11 cellular contexts compared by ENCODE assay signal in genomic region chr19:18611327-18612050, GRCh38. TPM values are rescaled to one million over a fixed set of nuclear protein-coding genes. Genes with fewer than 3 reads are reported as not detected.
DNase-seq lines count a peak whose midpoint lies in the region; ATAC-seq, FAIRE-seq and TF ChIP-seq lines count a peak whose summit lies in the region.
"Had no signal": no experiment of that assay in that cellular context is flagged by ENCODE, and none has a peak within 500 bp of the region (broad histone marks: within the 10 kb centered on the region; RNA-seq: fewer than 3 reads in every experiment).

No MANE protein-coding gene starts in this region.

- H2BK5ac ChIP-seq in IMR-90 (ENCODE audit: low read depth, low read length, poor library complexity, severe bottlenecking) = no peak overlapping the region

- H4K91ac ChIP-seq in IMR-90 (ENCODE audit: insufficient read depth, low read depth, low read length) = no peak overlapping the region

- no peak overlapping the region for H2BK20ac ChIP-seq in IMR-90 (ENCODE audit: low read depth, low read length)

- no peak overlapping the region for H2AK5ac ChIP-seq in IMR-90 (ENCODE audit: low read depth, low read length)

- no peak overlapping the region for H3K27ac ChIP-seq in IMR-90 (ENCODE audit: insufficient read depth, low read length)
- no peak overlapping the region for H3K27ac ChIP-seq in endodermal cell (ENCODE audit: low read depth, low read length)
- H3K27ac ChIP-seq: C4-2B, SJCRH30 had no signal

- DNase-seq in activated CD8-positive, alpha-beta memory T cell treated with anti-CD3 and anti-CD28 coated beads for 24 hours = peak; percentile 60
- no peak for DNase-seq in activated CD8-positive, alpha-beta memory T cell treated with anti-CD3 and anti-CD28 coated beads, Interleukin-2, amount 50 U/mL, for 48 hours
- DNase-seq in IMR-90 = no peak
- DNase-seq in endodermal cell = peak; percentile 85
- peak; percentile 49 for DNase-seq in putamen (ENCODE audit: low spot score)
- DNase-seq in urothelium cell line (ENCODE audit: low spot score) = no peak
- DNase-seq: SJCRH30; stimulated activated CD4-positive, alpha-beta T cell treated with anti-CD3 and anti-CD28 coated beads, Interleukin-4, amount 100 ng/mL, for 24 hours had no signal

- intact Hi-C loops in IMR-90 (cut with micrococcal nuclease) = no loop called here

- peaks cover 68% of the 10 kb centered on the region for H3K27me3 ChIP-seq in IMR-90 (ENCODE audit: control insufficient read depth, insufficient read depth, low read length)
- H3K27me3 ChIP-seq in endodermal cell (ENCODE audit: control insufficient read depth, insufficient read depth, low read length, poor library complexity, severe bottlenecking) = peaks cover 94% of the 10 kb centered on the region

- H3K36me3 Mint-ChIP-seq in endodermal cell (ENCODE audit: low read depth) = no peaks in the 10 kb centered on the region

- no peak overlapping the region for H3K4ac ChIP-seq in IMR-90 (ENCODE audit: low read depth, low read length)

- ATAC-seq in IMR-90 (ENCODE audit: low read depth) = no peak
- ATAC-seq in HG03159 (IDR thresholded peaks at IDR 0.05; ENCODE audit: unreplicated experiment) = no peak
- no peak for ATAC-seq in HG03025 (IDR thresholded peaks at IDR 0.05; ENCODE audit: low FRiP score, unreplicated experiment)

- TF ChIP-seq CTCF in IMR-90 (conservative IDR thresholded peaks at IDR 0.05; ENCODE audit: low read depth, low read length) (no peak), endodermal cell (conservative IDR thresholded peaks at IDR 0.05) (peak; percentile 25)

- no peak overlapping the region for H3K27ac Mint-ChIP-seq in endodermal cell

- POLR2A ChIA-PET in IMR-90 (lab: Charles Lee; ENCODE audit: unreplicated experiment) = no interaction called here

- no peak for TF ChIP-seq POLR2A in IMR-90 (IDR thresholded peaks at IDR 0.05; ENCODE audit: low read depth, low read length)

- H3K4me1 ChIP-seq in IMR-90 (ENCODE audit: control insufficient read depth, insufficient read depth, low read length) = peaks cover 11% of the 10 kb centered on the region; the same call in 1 of the 2 replicates
- peaks cover 6% of the 10 kb centered on the region for H3K4me1 ChIP-seq in endodermal cell (ENCODE audit: control insufficient read depth, insufficient read depth, low read length)

- peaks cover 18% of the 10 kb centered on the region for H3K4me1 Mint-ChIP-seq in endodermal cell

- no peak overlapping the region for H4K5ac ChIP-seq in IMR-90 (ENCODE audit: low read depth, low read length)

- no peak overlapping the region for H2BK15ac ChIP-seq in IMR-90 (ENCODE audit: low read depth, low read length)

- H3K56ac ChIP-seq in IMR-90 (ENCODE audit: extremely low read depth, insufficient read depth, low read length) = no peak overlapping the region

- TF ChIP-seq RAD21 in IMR-90 (IDR thresholded peaks at IDR 0.05; ENCODE audit: low read length) = no peak

- peaks cover 4% of the 10 kb centered on the region; the same call in 1 of the 2 replicates for H4K20me1 ChIP-seq in IMR-90 (ENCODE audit: insufficient read depth, low read length)

- H4K8ac ChIP-seq in IMR-90 (ENCODE audit: low read depth in 2 of 2, low read length in 2 of 2) = no peak overlapping the region

- H3K4me3 ChIP-seq in IMR-90 (ENCODE audit: insufficient read depth, low read depth, low read length) (no peak overlapping the region), endodermal cell (ENCODE audit: low read length) (peak overlapping the region; percentile 59)
- H3K4me3 ChIP-seq: SJCRH30 had no signal

- H3K9ac ChIP-seq in IMR-90 (ENCODE audit: low read depth, low read length) = no peak overlapping the region
- H3K9ac ChIP-seq in endodermal cell (ENCODE audit: extremely low read depth, low read length, poor library complexity, severe bottlenecking) = no peak overlapping the region

- BruUV-seq in IMR-90 (replicated peaks; lab: Mats Ljungman, UMichigan) = no TSS peak

- dilution Hi-C loops in IMR-90 (cut with HindIII; ENCODE audit: low sequenced_read_pairs, unreplicated experiment) = no loop called here

- CTCF ChIA-PET in IMR-90 (lab: Yijun Ruan, JAX) = interaction anchor here (0.7 kb wide), 1 partner anchor 17 kb away, joined by 3 read pairs; no protein-coding TSS in a partner anchor

- peak overlapping the region; percentile 43 for H2AFZ ChIP-seq in IMR-90 (replicated peaks; ENCODE audit: low read length, poor library complexity)

- peak overlapping the region; percentile 38; the same call in 1 of the 2 replicates for H3K23ac ChIP-seq in IMR-90 (ENCODE audit: low read depth, low read length)

- peaks cover 92% of the 10 kb centered on the region for H3K27me3 Mint-ChIP-seq in endodermal cell (ENCODE audit: insufficient read depth)

- H3K9me3 ChIP-seq in IMR-90 (ENCODE audit: control insufficient read depth, insufficient read depth, low read length) = no peaks in the 10 kb centered on the region
- H3K9me3 ChIP-seq in endodermal cell (ENCODE audit: control insufficient read depth, low read length) = no peaks in the 10 kb centered on the region
- H3K9me3 ChIP-seq: SJCRH30 had no signal

- in situ Hi-C loops in IMR-90 (cut with MboI; ENCODE audit: low sequenced_read_pairs) = no loop called here

- FAIRE-seq in urothelium cell line (lab: Jason Lieb, UNC) = no peak

- no peak overlapping the region for H3K14ac ChIP-seq in IMR-90 (replicated peaks; ENCODE audit: low read depth, low read length)

- H2BK120ac ChIP-seq in IMR-90 (ENCODE audit: low read depth, low read length) = no peak overlapping the region

- H3K79me1 ChIP-seq in IMR-90 (ENCODE audit: low read depth in 1 of 2, low read length in 2 of 2) = no peaks in the 10 kb centered on the region

- no peaks in the 10 kb centered on the region for H3K9me3 Mint-ChIP-seq in endodermal cell

- H3K4me3 Mint-ChIP-seq in endodermal cell = peak overlapping the region; percentile 52

- H3K9me1 ChIP-seq in IMR-90 (ENCODE audit: insufficient read depth, low read length) = no peaks in the 10 kb centered on the region

- no peak overlapping the region for H3K4me2 ChIP-seq in IMR-90 (ENCODE audit: low read depth, low read length)

- H3K36me3 ChIP-seq in IMR-90 (ENCODE audit: control insufficient read depth, insufficient read depth, low read length) = no peaks in the 10 kb centered on the region
- no peaks in the 10 kb centered on the region for H3K36me3 ChIP-seq in endodermal cell (ENCODE audit: control insufficient read depth, insufficient read depth, low read length)
- H3K36me3 ChIP-seq: SJCRH30 had no signal

- no peak overlapping the region for H3K18ac ChIP-seq in IMR-90 (ENCODE audit: low read depth, low read length)

- H2AK9ac ChIP-seq in IMR-90 (replicated peaks; ENCODE audit: low read depth, low read length, poor library complexity) = peak overlapping the region; percentile 55

- 5% methylated on average over 13 of the region's 62 CpGs; no CpG with 5 or more reads in 1 of the 2 experiments for WGBS in IMR-90 (ENCODE audit: extremely low coverage in 2 of 2, insufficient read length in 1 of 2), 2 experiments
- whole genome bisulfite sequencing in endodermal cell (ENCODE audit: insufficient coverage in 1 of 2, insufficient read length in 1 of 2), 2 experiments = 2 to 4% methylated on average over 17 to 59 of the region's 62 CpGs

TF ChIP-seq in IMR-90, 13 proteins besides CTCF, POLR2A, EP300 and RAD21:
- TF ChIP-seq MAFK (IDR thresholded peaks at IDR 0.05; ENCODE audit: low read depth, low read length) = no peak
- TF ChIP-seq CEBPB (IDR thresholded peaks at IDR 0.05; ENCODE audit: low read depth, low read length) = no peak
- no peak for TF ChIP-seq MXI1 (IDR thresholded peaks at IDR 0.05; ENCODE audit: borderline replicate concordance, low read depth, low read length)
- no peak for TF ChIP-seq NFE2L2 (IDR thresholded peaks at IDR 0.05; ENCODE audit: low read depth, low read length)
- no peak for TF ChIP-seq MAZ (IDR thresholded peaks at IDR 0.05; ENCODE audit: borderline replicate concordance, low read depth, low read length)
- TF ChIP-seq RFX5 (IDR thresholded peaks at IDR 0.05; ENCODE audit: low read depth, low read length) = no peak

RNA-seq across cellular contexts. Expression of gene TMEM59L, which starts 1.2 kb away (rescaled TPM):
- under 0.01 and 0.28 TPM in 2 replicates for total RNA-seq in IMR-90 (2012; rRNA removed)
- polyA plus RNA-seq in IMR-90 (2012; rRNA removed) = 5.9 and 6.1 TPM in 2 replicates
- polyA plus RNA-seq in IMR-90 (2012; cell fraction: cytosol; rRNA removed) = 5.6 and 9.7 TPM in 2 replicates
- 21.2 and 55.5 TPM in 2 replicates for polyA plus RNA-seq in IMR-90 (2012; cell fraction: nucleus; rRNA removed; ENCODE audit: low replicate concordance)
- total RNA-seq in endodermal cell = 1 to 10 TPM; 5.0 to 7.2 TPM
- polyA plus RNA-seq in endodermal cell (2013, experiment 1 of 2) = 14.1 TPM
- polyA plus RNA-seq in endodermal cell (2013, experiment 2 of 2) = 12.5 TPM
- total RNA-seq: SJCRH30 had no signal

RNA-seq across cellular contexts. Expression of gene CRLF1, which starts 4.9 kb away (rescaled TPM):
- 0.18 and 0.28 TPM in 2 replicates for total RNA-seq in IMR-90 (2012; rRNA removed)
- polyA plus RNA-seq in IMR-90 (2012; rRNA removed) = 3.0 and 3.1 TPM in 2 replicates
- polyA plus RNA-seq in IMR-90 (2012; cell fraction: cytosol; rRNA removed) = 3.2 TPM in 2 replicates
- polyA plus RNA-seq in IMR-90 (2012; cell fraction: nucleus; rRNA removed; ENCODE audit: low replicate concordance) = 0.38 and 2.1 TPM in 2 replicates
- total RNA-seq in endodermal cell = 10 to 100 TPM; 10.4 to 10.5 TPM
- 9.9 TPM for polyA plus RNA-seq in endodermal cell (2013, experiment 1 of 2)
- polyA plus RNA-seq in endodermal cell (2013, experiment 2 of 2) = 11.0 TPM

RNA-seq across cellular contexts. Expression of gene REX1BD, which starts 22.9 kb away (rescaled TPM):
- 14.2 and 19.2 TPM in 2 replicates for total RNA-seq in IMR-90 (2012; rRNA removed)
- 44.6 and 68.7 TPM in 2 replicates for polyA plus RNA-seq in IMR-90 (2012; rRNA removed)
- 147 and 160 TPM in 2 replicates for polyA plus RNA-seq in IMR-90 (2012; cell fraction: cytosol; rRNA removed)
- polyA plus RNA-seq in IMR-90 (2012; cell fraction: nucleus; rRNA removed; ENCODE audit: low replicate concordance) = 295 and 606 TPM in 2 replicates
- total RNA-seq in endodermal cell = 10 to 100 TPM; 76.9 to 83.9 TPM
- polyA plus RNA-seq in endodermal cell (2013, experiment 1 of 2) = 50.3 TPM
- 45.4 TPM for polyA plus RNA-seq in endodermal cell (2013, experiment 2 of 2)

RNA-seq across cellular contexts. Expression of gene KLHL26, which starts 25.3 kb away (rescaled TPM):
- total RNA-seq in IMR-90 (2012; rRNA removed) = 0.28 and 2.2 TPM in 2 replicates
- polyA plus RNA-seq in IMR-90 (2012; rRNA removed) = 4.7 and 5.8 TPM in 2 replicates
- polyA plus RNA-seq in IMR-90 (2012; cell fraction: cytosol; rRNA removed) = 1.9 and 3.3 TPM in 2 replicates
- 2.6 and 6.8 TPM in 2 replicates for polyA plus RNA-seq in IMR-90 (2012; cell fraction: nucleus; rRNA removed; ENCODE audit: low replicate concordance)
- total RNA-seq in endodermal cell = 10 to 100 TPM in 1 of 2 donors, 1 to 10 TPM in 1; 9.4 to 11.2 TPM
- polyA plus RNA-seq in endodermal cell (2013, experiment 1 of 2) = 5.7 TPM
- 5.3 TPM for polyA plus RNA-seq in endodermal cell (2013, experiment 2 of 2)

RNA-seq across cellular contexts. Expression of gene UBA52, which starts 39.8 kb away (rescaled TPM):
- total RNA-seq in IMR-90 (2012; rRNA removed) (1,030 and 1,144 TPM in 2 replicates), endodermal cell (1,000 to 10,000 TPM; 1,143 to 1,222 TPM)
- polyA plus RNA-seq in IMR-90 (2012; rRNA removed) = 2,778 and 3,008 TPM in 2 replicates
- 3,160 and 3,447 TPM in 2 replicates for polyA plus RNA-seq in IMR-90 (2012; cell fraction: cytosol; rRNA removed)
- 792 and 822 TPM in 2 replicates for polyA plus RNA-seq in IMR-90 (2012; cell fraction: nucleus; rRNA removed; ENCODE audit: low replicate concordance)
- polyA plus RNA-seq in endodermal cell (2013, experiment 1 of 2) = 1,238 TPM
- 1,200 TPM for polyA plus RNA-seq in endodermal cell (2013, experiment 2 of 2)

Comparison
In these comparisons a context has a peak if more than half of its experiments do, and no peak if none do; other contexts are left out.
1. DNase-seq: peak in activated CD8-positive, alpha-beta memory T cell treated with anti-CD3 and anti-CD28 coated beads for 24 hours (single experiment), endodermal cell (single experiment) and putamen (single experiment); none in activated CD8-positive, alpha-beta memory T cell treated with anti-CD3 and anti-CD28 coated beads, Interleukin-2, amount 50 U/mL, for 48 hours (single experiment), IMR-90 (single experiment) and urothelium cell line (single experiment).